In genomic region chr1:241640149-241640866, GRCh38 we compare ENCODE assay signal across 1 cellular context.
TF ChIP-seq lines count a peak whose summit lies in the region.

A gene with protein sequence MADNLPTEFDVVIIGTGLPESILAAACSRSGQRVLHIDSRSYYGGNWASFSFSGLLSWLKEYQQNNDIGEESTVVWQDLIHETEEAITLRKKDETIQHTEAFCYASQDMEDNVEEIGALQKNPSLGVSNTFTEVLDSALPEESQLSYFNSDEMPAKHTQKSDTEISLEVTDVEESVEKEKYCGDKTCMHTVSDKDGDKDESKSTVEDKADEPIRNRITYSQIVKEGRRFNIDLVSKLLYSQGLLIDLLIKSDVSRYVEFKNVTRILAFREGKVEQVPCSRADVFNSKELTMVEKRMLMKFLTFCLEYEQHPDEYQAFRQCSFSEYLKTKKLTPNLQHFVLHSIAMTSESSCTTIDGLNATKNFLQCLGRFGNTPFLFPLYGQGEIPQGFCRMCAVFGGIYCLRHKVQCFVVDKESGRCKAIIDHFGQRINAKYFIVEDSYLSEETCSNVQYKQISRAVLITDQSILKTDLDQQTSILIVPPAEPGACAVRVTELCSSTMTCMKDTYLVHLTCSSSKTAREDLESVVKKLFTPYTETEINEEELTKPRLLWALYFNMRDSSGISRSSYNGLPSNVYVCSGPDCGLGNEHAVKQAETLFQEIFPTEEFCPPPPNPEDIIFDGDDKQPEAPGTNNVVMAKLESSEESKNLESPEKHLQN (minus strand): TSS chr1:241640369. CDS start chr1:241635766, 4,603 bp downstream.
A gene with protein sequence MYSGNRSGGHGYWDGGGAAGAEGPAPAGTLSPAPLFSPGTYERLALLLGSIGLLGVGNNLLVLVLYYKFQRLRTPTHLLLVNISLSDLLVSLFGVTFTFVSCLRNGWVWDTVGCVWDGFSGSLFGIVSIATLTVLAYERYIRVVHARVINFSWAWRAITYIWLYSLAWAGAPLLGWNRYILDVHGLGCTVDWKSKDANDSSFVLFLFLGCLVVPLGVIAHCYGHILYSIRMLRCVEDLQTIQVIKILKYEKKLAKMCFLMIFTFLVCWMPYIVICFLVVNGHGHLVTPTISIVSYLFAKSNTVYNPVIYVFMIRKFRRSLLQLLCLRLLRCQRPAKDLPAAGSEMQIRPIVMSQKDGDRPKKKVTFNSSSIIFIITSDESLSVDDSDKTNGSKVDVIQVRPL (minus strand): TSS chr1:241640369. CDS start chr1:241640254, 115 bp downstream.

TF ChIP-seq in HepG2, 621 proteins besides CTCF, POLR2A, EP300 and RAD21 (continued from another document and continues in another):
- TF ChIP-seq, protein P1, sequence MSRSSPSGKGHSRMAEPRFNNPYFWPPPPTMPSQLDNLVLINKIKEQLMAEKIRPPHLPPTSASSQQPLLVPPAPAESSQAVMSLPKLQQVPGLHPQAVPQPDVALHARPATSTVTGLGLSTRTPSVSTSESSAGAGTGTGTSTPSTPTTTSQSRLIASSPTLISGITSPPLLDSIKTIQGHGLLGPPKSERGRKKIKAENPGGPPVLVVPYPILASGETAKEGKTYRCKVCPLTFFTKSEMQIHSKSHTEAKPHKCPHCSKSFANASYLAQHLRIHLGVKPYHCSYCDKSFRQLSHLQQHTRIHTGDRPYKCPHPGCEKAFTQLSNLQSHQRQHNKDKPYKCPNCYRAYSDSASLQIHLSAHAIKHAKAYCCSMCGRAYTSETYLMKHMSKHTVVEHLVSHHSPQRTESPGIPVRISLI (CRISPR knock-in tag; IDR thresholded peaks at IDR 0.05; ENCODE audit: borderline replicate concordance) = no peak
- TF ChIP-seq KLF15 (CRISPR knock-in tag; IDR thresholded peaks at IDR 0.05; ENCODE audit: borderline replicate concordance) = 0 out of 2 replicates have a peak, but pooled peaks have one; percentile 14
- no peak for TF ChIP-seq TP53 (CRISPR knock-in tag; conservative IDR thresholded peaks at IDR 0.05)
- no peak for TF ChIP-seq ZNF138 (CRISPR knock-in tag; IDR thresholded peaks at IDR 0.05; ENCODE audit: low read depth)
- peak; percentile 42 for TF ChIP-seq BCL6 (CRISPR knock-in tag; IDR thresholded peaks at IDR 0.05)
- TF ChIP-seq ZNF510 (CRISPR knock-in tag; IDR thresholded peaks at IDR 0.05; ENCODE audit: low read depth) = no peak
- TF ChIP-seq ZNF468 (CRISPR knock-in tag; IDR thresholded peaks at IDR 0.05) = no peak
- no peak for TF ChIP-seq ZNF337 (CRISPR knock-in tag; IDR thresholded peaks at IDR 0.05; ENCODE audit: borderline replicate concordance, low read depth)
- no peak for TF ChIP-seq ZBTB7B (CRISPR knock-in tag; IDR thresholded peaks at IDR 0.05)
- TF ChIP-seq SP1 (IDR thresholded peaks at IDR 0.05) = no peak
- peak; percentile 81 for TF ChIP-seq SP1 (CRISPR knock-in tag; IDR thresholded peaks at IDR 0.05)
- no peak for TF ChIP-seq FOXP1 (IDR thresholded peaks at IDR 0.05)
- TF ChIP-seq FOXP1 (CRISPR knock-in tag; IDR thresholded peaks at IDR 0.05) = no peak
- TF ChIP-seq NRL (CRISPR knock-in tag; IDR thresholded peaks at IDR 0.05; ENCODE audit: borderline replicate concordance) = no peak
- TF ChIP-seq RAD51 (IDR thresholded peaks at IDR 0.05; ENCODE audit: borderline replicate concordance) = no peak
- no peak for TF ChIP-seq ZNF407 (CRISPR knock-in tag; IDR thresholded peaks at IDR 0.05; ENCODE audit: not compliant biosample characterization)
- no peak for TF ChIP-seq ZSCAN9 (CRISPR knock-in tag; IDR thresholded peaks at IDR 0.05; ENCODE audit: borderline replicate concordance)
- peak; percentile 9; the same call in 1 of the 3 replicates for TF ChIP-seq MXI1 (IDR thresholded peaks at IDR 0.05; ENCODE audit: borderline replicate concordance, low read depth, low read length)
- no peak; the same call in 1 of the 2 replicates for TF ChIP-seq ZNF460 (CRISPR knock-in tag; IDR thresholded peaks at IDR 0.05; ENCODE audit: borderline replicate concordance)
- TF ChIP-seq, protein P2, sequence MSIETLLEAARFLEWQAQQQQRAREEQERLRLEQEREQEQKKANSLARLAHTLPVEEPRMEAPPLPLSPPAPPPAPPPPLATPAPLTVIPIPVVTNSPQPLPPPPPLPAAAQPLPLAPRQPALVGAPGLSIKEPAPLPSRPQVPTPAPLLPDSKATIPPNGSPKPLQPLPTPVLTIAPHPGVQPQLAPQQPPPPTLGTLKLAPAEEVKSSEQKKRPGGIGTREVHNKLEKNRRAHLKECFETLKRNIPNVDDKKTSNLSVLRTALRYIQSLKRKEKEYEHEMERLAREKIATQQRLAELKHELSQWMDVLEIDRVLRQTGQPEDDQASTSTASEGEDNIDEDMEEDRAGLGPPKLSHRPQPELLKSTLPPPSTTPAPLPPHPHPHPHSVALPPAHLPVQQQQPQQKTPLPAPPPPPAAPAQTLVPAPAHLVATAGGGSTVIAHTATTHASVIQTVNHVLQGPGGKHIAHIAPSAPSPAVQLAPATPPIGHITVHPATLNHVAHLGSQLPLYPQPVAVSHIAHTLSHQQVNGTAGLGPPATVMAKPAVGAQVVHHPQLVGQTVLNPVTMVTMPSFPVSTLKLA (IDR thresholded peaks at IDR 0.05) = peak; percentile 22; the same call in 1 of the 2 replicates
- no peak for TF ChIP-seq PLRG1 (conservative IDR thresholded peaks at IDR 0.05)
- peak; percentile 64; the same call in 1 of the 2 replicates for TF ChIP-seq HOXA5 (CRISPR knock-in tag; IDR thresholded peaks at IDR 0.05)
- TF ChIP-seq ZFYVE20 (CRISPR knock-in tag; IDR thresholded peaks at IDR 0.05; ENCODE audit: borderline replicate concordance, low read depth) = no peak
- TF ChIP-seq ZNF274 (CRISPR knock-in tag; IDR thresholded peaks at IDR 0.05) = no peak
- no peak for TF ChIP-seq ZNF772 (CRISPR knock-in tag; IDR thresholded peaks at IDR 0.05)
- TF ChIP-seq, protein P3, sequence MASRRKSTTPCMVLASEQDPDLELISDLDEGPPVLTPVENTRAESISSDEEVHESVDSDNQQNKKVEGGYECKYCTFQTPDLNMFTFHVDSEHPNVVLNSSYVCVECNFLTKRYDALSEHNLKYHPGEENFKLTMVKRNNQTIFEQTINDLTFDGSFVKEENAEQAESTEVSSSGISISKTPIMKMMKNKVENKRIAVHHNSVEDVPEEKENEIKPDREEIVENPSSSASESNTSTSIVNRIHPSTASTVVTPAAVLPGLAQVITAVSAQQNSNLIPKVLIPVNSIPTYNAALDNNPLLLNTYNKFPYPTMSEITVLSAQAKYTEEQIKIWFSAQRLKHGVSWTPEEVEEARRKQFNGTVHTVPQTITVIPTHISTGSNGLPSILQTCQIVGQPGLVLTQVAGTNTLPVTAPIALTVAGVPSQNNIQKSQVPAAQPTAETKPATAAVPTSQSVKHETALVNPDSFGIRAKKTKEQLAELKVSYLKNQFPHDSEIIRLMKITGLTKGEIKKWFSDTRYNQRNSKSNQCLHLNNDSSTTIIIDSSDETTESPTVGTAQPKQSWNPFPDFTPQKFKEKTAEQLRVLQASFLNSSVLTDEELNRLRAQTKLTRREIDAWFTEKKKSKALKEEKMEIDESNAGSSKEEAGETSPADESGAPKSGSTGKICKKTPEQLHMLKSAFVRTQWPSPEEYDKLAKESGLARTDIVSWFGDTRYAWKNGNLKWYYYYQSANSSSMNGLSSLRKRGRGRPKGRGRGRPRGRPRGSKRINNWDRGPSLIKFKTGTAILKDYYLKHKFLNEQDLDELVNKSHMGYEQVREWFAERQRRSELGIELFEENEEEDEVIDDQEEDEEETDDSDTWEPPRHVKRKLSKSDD (CRISPR knock-in tag; IDR thresholded peaks at IDR 0.05; ENCODE audit: low read depth) = peak; percentile 67
- 0 out of 2 replicates have a peak, but pooled peaks have one; percentile 46 for TF ChIP-seq PITX1 (CRISPR knock-in tag; IDR thresholded peaks at IDR 0.05)
- no peak for TF ChIP-seq NFE2L2 (IDR thresholded peaks at IDR 0.05; ENCODE audit: low read length)
- no peak for TF ChIP-seq REL (CRISPR knock-in tag; conservative IDR thresholded peaks at IDR 0.05)
- peak; percentile 73 for TF ChIP-seq PATZ1 (CRISPR knock-in tag; IDR thresholded peaks at IDR 0.05)
- no peak for TF ChIP-seq MLLT10 (CRISPR knock-in tag; IDR thresholded peaks at IDR 0.05)
- TF ChIP-seq SOX5 (CRISPR knock-in tag; IDR thresholded peaks at IDR 0.05; ENCODE audit: borderline replicate concordance) = no peak
- TF ChIP-seq GTF2F1 (IDR thresholded peaks at IDR 0.05; ENCODE audit: low read length) = no peak
- no peak for TF ChIP-seq ZFP37 (CRISPR knock-in tag; IDR thresholded peaks at IDR 0.05; ENCODE audit: borderline replicate concordance)
- peak; percentile 31; the same call in 1 of the 2 replicates for TF ChIP-seq TARDBP (CRISPR knock-in tag; IDR thresholded peaks at IDR 0.05)
- no peak for TF ChIP-seq ZNF720 (CRISPR knock-in tag; IDR thresholded peaks at IDR 0.05)
- TF ChIP-seq ZBTB33 (CRISPR knock-in tag; IDR thresholded peaks at IDR 0.05) = no peak
- TF ChIP-seq ONECUT2 (CRISPR knock-in tag; IDR thresholded peaks at IDR 0.05) = no peak
- TF ChIP-seq NFIC (IDR thresholded peaks at IDR 0.05; ENCODE audit: low read length) = no peak
- TF ChIP-seq, protein P4, sequence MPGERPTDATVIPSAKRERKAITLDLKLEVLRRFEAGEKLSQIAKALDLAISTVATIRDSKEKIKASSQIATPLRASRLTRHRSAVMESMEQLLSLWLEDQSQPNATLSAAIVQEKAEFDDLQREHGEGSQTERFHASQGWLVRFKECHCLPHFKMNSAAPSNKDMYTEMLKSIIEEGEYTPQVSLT (CRISPR knock-in tag; IDR thresholded peaks at IDR 0.05; ENCODE audit: borderline replicate concordance, low read depth) = no peak
- no peak for TF ChIP-seq ELF4 (CRISPR knock-in tag; IDR thresholded peaks at IDR 0.05; ENCODE audit: borderline replicate concordance)
